16 cellular contexts compared by ENCODE assay signal in the genomic region with DNA sequence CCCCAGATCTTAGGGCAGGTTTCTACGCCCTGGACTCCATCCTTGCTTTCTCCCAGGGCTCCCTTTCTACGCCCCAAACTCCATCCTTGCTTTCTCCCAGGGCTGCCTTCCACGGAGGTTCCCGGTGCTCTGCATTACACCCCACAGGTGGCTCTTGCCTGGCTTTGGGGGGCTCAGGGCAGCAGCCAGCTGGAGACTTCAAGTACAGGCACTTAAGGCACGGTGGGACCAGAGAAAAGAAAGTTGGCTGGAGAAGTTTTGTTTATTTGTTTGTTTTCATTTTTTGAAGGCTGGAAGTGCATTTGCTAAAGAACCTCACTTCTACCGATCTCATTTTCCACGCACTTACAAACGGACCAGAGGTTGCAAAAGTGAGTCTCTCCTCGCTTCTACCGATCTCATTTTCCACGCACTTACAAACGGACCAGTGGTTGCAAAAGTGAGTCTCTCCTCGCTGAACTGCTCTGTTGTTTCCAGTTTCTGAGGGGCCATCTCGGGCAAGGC.
DNase-seq lines count a peak whose midpoint lies in the region; ATAC-seq and TF ChIP-seq lines count a peak whose summit lies in the region.
"Had no signal": no experiment of that assay in that cellular context is flagged by ENCODE, and none has a peak within 500 bp of the region (broad histone marks: within the 10 kb centered on the region; RNA-seq: fewer than 3 reads in every experiment).

No MANE protein-coding gene starts in this region.

- H3K4me3 ChIP-seq in GM23338 (peak overlapping the region; percentile 51), SK-N-MC (peak overlapping the region; percentile 61), iPS-18a (ENCODE audit: low read length) (peak overlapping the region; percentile 50), upper lobe of right lung (no peak overlapping the region)
- H3K4me3 ChIP-seq: prostate gland had no signal

- ATAC-seq in GM23338 (no peak), sciatic nerve (peak; percentile 7), upper lobe of right lung (no peak), HG02759 (IDR thresholded peaks at IDR 0.05; ENCODE audit: unreplicated experiment) (no peak)
- ATAC-seq: stimulated activated memory B cell treated with anti-CD40 and anti-IgM and Interleukin-4, amounts not matched to agents 10 μg/mL and 1 μg/mL and 100 μg/mL, for 72 hours had no signal

- H3K27ac Mint-ChIP-seq in GM23338 = peak overlapping the region; percentile 7
- H3K27ac Mint-ChIP-seq: CD4-positive, CD25-positive, alpha-beta regulatory T cell; stimulated activated memory B cell treated with anti-CD40 and anti-IgM and Interleukin-4, amounts not matched to agents 10 μg/mL and 1 μg/mL and 100 μg/mL, for 72 hours had no signal

- H3K27ac ChIP-seq in GM23338 (ENCODE audit: low read depth) (peak overlapping the region; percentile 89), SK-N-MC (peak overlapping the region; percentile 76), iPS-18a (ENCODE audit: low read length) (no peak overlapping the region), upper lobe of right lung (no peak overlapping the region)
- H3K27ac ChIP-seq: prostate gland had no signal

- H3K4me1 ChIP-seq in GM23338 (ENCODE audit: insufficient read depth) (peaks cover 33% of the 10 kb centered on the region), iPS-18a (ENCODE audit: control insufficient read depth, low read depth, low read length) (peaks cover 31% of the 10 kb centered on the region), upper lobe of right lung (peaks cover 23% of the 10 kb centered on the region)
- H3K4me1 ChIP-seq: prostate gland had no signal

- H3K4me1 Mint-ChIP-seq in GM23338 = peaks cover 50% of the 10 kb centered on the region
- H3K4me1 Mint-ChIP-seq: central memory CD8-positive, alpha-beta T cell had no signal

- no peaks in the 10 kb centered on the region for H3K36me3 Mint-ChIP-seq in GM23338 (ENCODE audit: low read depth)
- H3K36me3 Mint-ChIP-seq: CD4-positive, CD25-positive, alpha-beta regulatory T cell; stimulated activated memory B cell treated with anti-CD40 and anti-IgM and Interleukin-4, amounts not matched to agents 10 μg/mL and 1 μg/mL and 100 μg/mL, for 72 hours had no signal

- intact Hi-C loops in sciatic nerve (cut with DNase I) (no loop called here), upper lobe of right lung (cut with DNase I) (no loop called here)

- peak overlapping the region; percentile 66 for H3K4me2 ChIP-seq in GM23338

- H3K9ac ChIP-seq in SK-N-MC (ENCODE audit: insufficient read length) (no peak overlapping the region), iPS-18a (ENCODE audit: low read length) (peak overlapping the region; percentile 41)

- TF ChIP-seq CTCF in GM23338 (conservative IDR thresholded peaks at IDR 0.05; ENCODE audit: low read depth in 2 of 2) = no peak
- TF ChIP-seq CTCF in upper lobe of right lung (IDR thresholded peaks at IDR 0.05) = no peak

- peak overlapping the region; percentile 35 for H2AFZ ChIP-seq in GM23338

- H3K9me3 ChIP-seq in SK-N-MC (ENCODE audit: low read depth, low read length) = no peaks in the 10 kb centered on the region
- H3K9me3 ChIP-seq in iPS-18a (ENCODE audit: control insufficient read depth, low read depth, low read length) = no peaks in the 10 kb centered on the region
- no peaks in the 10 kb centered on the region for H3K9me3 ChIP-seq in upper lobe of right lung
- H3K9me3 ChIP-seq: prostate gland had no signal

- H3F3A ChIP-seq in GM23338 (replicated peaks; ENCODE audit: low read depth) = peaks cover 5% of the 10 kb centered on the region; the same call in 1 of the 2 replicates

- no peaks in the 10 kb centered on the region for H3K27me3 ChIP-seq in GM23338 (ENCODE audit: insufficient read depth)
- H3K27me3 ChIP-seq in iPS-18a (ENCODE audit: control insufficient read depth, insufficient read depth, low read length) = peaks cover 5% of the 10 kb centered on the region
- no peaks in the 10 kb centered on the region for H3K27me3 ChIP-seq in upper lobe of right lung

- H4K20me1 ChIP-seq in GM23338 (replicated peaks; ENCODE audit: insufficient read depth) = no peaks in the 10 kb centered on the region

- H3K9me2 ChIP-seq in GM23338 (ENCODE audit: insufficient read depth) = no peaks in the 10 kb centered on the region; the same call in 1 of the 2 replicates

- peak overlapping the region; percentile 35 for H3K4me3 Mint-ChIP-seq in GM23338
- H3K4me3 Mint-ChIP-seq: CD4-positive, CD25-positive, alpha-beta regulatory T cell; central memory CD8-positive, alpha-beta T cell; stimulated activated memory B cell treated with anti-CD40 and anti-IgM and Interleukin-4, amounts not matched to agents 10 μg/mL and 1 μg/mL and 100 μg/mL, for 72 hours had no signal

- peaks cover 16% of the 10 kb centered on the region for H3K27me3 Mint-ChIP-seq in GM23338 (ENCODE audit: insufficient read depth, low read depth, poor library complexity)
- H3K27me3 Mint-ChIP-seq: CD4-positive, CD25-positive, alpha-beta regulatory T cell; stimulated activated memory B cell treated with anti-CD40 and anti-IgM and Interleukin-4, amounts not matched to agents 10 μg/mL and 1 μg/mL and 100 μg/mL, for 72 hours had no signal

- H3K79me2 ChIP-seq in GM23338 (replicated peaks; ENCODE audit: insufficient read depth) = no peaks in the 10 kb centered on the region

- DNase-seq in GM23338 (ENCODE audit: low spot score) (no peak), SK-N-MC (ENCODE audit: low read depth, low spot score) (no peak), sciatic nerve (ENCODE audit: low spot score) (no peak), upper lobe of right lung (no peak)
- no peak for DNase-seq in stimulated activated CD4-positive, alpha-beta T cell treated with anti-CD3 and anti-CD28 coated beads, Interleukin-2, amount 100 ng/mL, for 48 hours
- no peak for DNase-seq in effector CD4-positive, alpha-beta T cell
- DNase-seq: activated naive CD4-positive, alpha-beta T cell treated with anti-CD3 and anti-CD28 coated beads, Interleukin-2, amount 50 U/mL, for 16 hours; CD4-positive, CD25-positive, alpha-beta regulatory T cell; midbrain; NCI-H2029 treated with DMSO at 0.1 percent for 48 hours; stimulated activated CD4-positive, alpha-beta T cell treated with anti-CD3 and anti-CD28 coated beads, Interleukin-4, amount 100 ng/mL, for 1 hour had no signal

- H3K36me3 ChIP-seq in GM23338 (ENCODE audit: insufficient read depth) (no peaks in the 10 kb centered on the region), SK-N-MC (ENCODE audit: insufficient read depth, low read length) (no peaks in the 10 kb centered on the region), iPS-18a (ENCODE audit: control insufficient read depth, low read depth, low read length) (no peaks in the 10 kb centered on the region), upper lobe of right lung (no peaks in the 10 kb centered on the region)
- H3K36me3 ChIP-seq: prostate gland had no signal

- no peaks in the 10 kb centered on the region; the same call in 2 of the 3 replicates for H3K9me3 Mint-ChIP-seq in GM23338
- H3K9me3 Mint-ChIP-seq: central memory CD8-positive, alpha-beta T cell; stimulated activated memory B cell treated with anti-CD40 and anti-IgM and Interleukin-4, amounts not matched to agents 10 μg/mL and 1 μg/mL and 100 μg/mL, for 72 hours had no signal

TF ChIP-seq in GM23338, 12 proteins besides CTCF, POLR2A, EP300 and RAD21 (continues in another document):
- TF ChIP-seq NANOG (IDR thresholded peaks at IDR 0.05; ENCODE audit: borderline replicate concordance) (no peak), POLR2AphosphoS5 (IDR thresholded peaks at IDR 0.05; ENCODE audit: low read depth) (peak; percentile 41)

Comparison
In these comparisons a context has a peak if more than half of its experiments do, and no peak if none do; other contexts are left out.
1. H3K27ac ChIP-seq: peak in GM23338 (single experiment) and SK-N-MC (single experiment); none in iPS-18a (single experiment) and upper lobe of right lung (single experiment).